Comparison of ENCODE assay signal across 9 cellular contexts in genomic region chr1:65525297-65526048, GRCh38.
DNase-seq lines count a peak whose midpoint lies in the region; ATAC-seq and TF ChIP-seq lines count a peak whose summit lies in the region.
"Had no signal": no experiment of that assay in that cellular context is flagged by ENCODE, and none has a peak within 500 bp of the region (broad histone marks: within the 10 kb centered on the region; RNA-seq: fewer than 3 reads in every experiment).

No MANE protein-coding gene starts in this region.

- peak; percentile 29 for DNase-seq in NCI-H748 (lab: John Stamatoyannopoulos, UW; ENCODE audit: unreplicated experiment)
- DNase-seq in NCI-H748 treated with DMSO at 0.1 percent for 48 hours (lab: John Stamatoyannopoulos, UW): no peak
- no peak for DNase-seq in colonic mucosa
- peak in 1 of 2 donors; percentile 84 for DNase-seq in lower leg skin (ENCODE audit: low spot score in 2 of 2)
- DNase-seq in thyroid gland: peak; percentile 2 to 3
- DNase-seq in NOMO-1 treated with dmso at 0.1 percent for 144 hours (lab: John Stamatoyannopoulos, UW; ENCODE audit: unreplicated experiment): no peak
- DNase-seq in AG08395 (ENCODE audit: low spot score): no peak

- TF ChIP-seq POLR2A in lower leg skin (IDR thresholded peaks at IDR 0.05) (no peak), thyroid gland (IDR thresholded peaks at IDR 0.05) (no peak)

- intact Hi-C loops in colonic mucosa (cut with DNase I): no loop called here
- intact Hi-C loops in lower leg skin (cut with DNase I; ENCODE audit: low total_unique reads): no loop called here
- intact Hi-C loops in thyroid gland (cut with DNase I): no loop called here

- peak overlapping the region; percentile 22 for H3K4me3 ChIP-seq in colonic mucosa
- peak overlapping the region; percentile 29 for H3K4me3 ChIP-seq in lower leg skin (ENCODE audit: low read depth, poor library complexity, severe bottlenecking)
- H3K4me3 ChIP-seq in thyroid gland (replicated peaks in 1 of 3): peak overlapping the region in 2 of 3 donors; percentile 18 to 44

- H3K27ac ChIP-seq in colonic mucosa (no peak overlapping the region), thyroid gland (peak overlapping the region in 2 of 3 donors; percentile 50 to 51)
- H3K27ac ChIP-seq: C4-2B had no signal

- TF ChIP-seq CTCF in colonic mucosa (IDR thresholded peaks at IDR 0.05): no peak
- no peak for TF ChIP-seq CTCF in lower leg skin (IDR thresholded peaks at IDR 0.05)
- TF ChIP-seq CTCF in thyroid gland (IDR thresholded peaks at IDR 0.05): no peak

- 2 to 3% methylated on average over 29 to 63 of the region's 86 CpGs for WGBS in lower leg skin, 2 donors
- 2 to 3% methylated on average over 24 to 30 of the region's 86 CpGs for WGBS in thyroid gland, 2 donors

- H3K9me3 ChIP-seq in colonic mucosa (no peaks in the 10 kb centered on the region), thyroid gland (no peaks in the 10 kb centered on the region)

- no peak for ATAC-seq in HG03097 (IDR thresholded peaks at IDR 0.05; ENCODE audit: low FRiP score, unreplicated experiment)

- H3K4me1 ChIP-seq in colonic mucosa (no peaks in the 10 kb centered on the region), thyroid gland (peaks cover 5 to 10% of the 10 kb centered on the region in 2 donors)

- H3K36me3 ChIP-seq in colonic mucosa: no peaks in the 10 kb centered on the region
- no peaks in the 10 kb centered on the region for H3K36me3 ChIP-seq in thyroid gland

- H3K27me3 ChIP-seq in colonic mucosa: peaks cover 26% of the 10 kb centered on the region
- no peaks in the 10 kb centered on the region for H3K27me3 ChIP-seq in thyroid gland

- H3K9ac ChIP-seq in colonic mucosa (ENCODE audit: low read depth in 2 of 2, low read length in 2 of 2): peak overlapping the region in 1 of 2 donors; percentile 35

Comparison
In these comparisons a context has a peak if more than half of its experiments do, and no peak if none do; other contexts are left out.
1. DNase-seq: peak in NCI-H748 (single experiment) and thyroid gland (2 of 2); none in NCI-H748 treated with DMSO at 0.1 percent for 48 hours (single experiment), colonic mucosa (single experiment), NOMO-1 treated with dmso at 0.1 percent for 144 hours (single experiment) and AG08395 (single experiment).
2. Peak in every context shown above with its lines, with median percentiles within 50 percentile points of each other: H3K4me3 ChIP-seq.